Comparison of ENCODE assay signal across 10 cellular contexts in genomic region chr3:190790185-190790584, GRCh38.
"Had no signal": no experiment of that assay in that cellular context is flagged by ENCODE, and none has a peak within 500 bp of the region (broad histone marks: within the 10 kb centered on the region; RNA-seq: fewer than 3 reads in every experiment).

No MANE protein-coding gene starts in this region.

- ATAC-seq: GM23338, HCT116 had no signal

- H3K27ac ChIP-seq: GM23248 had no signal

- H3K4me1 ChIP-seq: HAP-1 had no signal

- DNase-seq: GM23248, GOT3, H7, H9, HCEC 1CT, HFFc6 had no signal

- FAIRE-seq: H1 had no signal

- H3K4me3 Mint-ChIP-seq: GM23338, H9, HFFc6 had no signal

- H3K27ac Mint-ChIP-seq: GM23338, H9, HFFc6 had no signal

- H3K4me3 ChIP-seq: GM23248, GM23338, HAP-1 had no signal

- H3K9me3 ChIP-seq: HAP-1 had no signal

- H3K4me1 Mint-ChIP-seq: GM23338, H9 had no signal

- H3K36me3 ChIP-seq: HAP-1 had no signal

- H3K9me3 Mint-ChIP-seq: GM23338, H9, HFFc6 had no signal
